Comparison of ENCODE assay signal across 11 cellular contexts in genomic region chr10:10792681-10793080, GRCh38.
A peak's percentile ranks its signal among the peaks of the same experiment; 100 is the strongest.
DNase-seq lines count a peak whose midpoint lies in the region; ATAC-seq, FAIRE-seq and TF ChIP-seq lines count a peak whose summit lies in the region.
"Had no signal": no experiment of that assay in that cellular context is flagged by ENCODE, and none has a peak within 500 bp of the region (broad histone marks: within the 10 kb centered on the region; RNA-seq: fewer than 3 reads in every experiment).

No MANE protein-coding gene starts in this region.

- intact Hi-C loops in mucosa of descending colon (cut with DNase I, micrococcal nuclease) = no loop called here

- H3K4me2 ChIP-seq in keratinocyte (ENCODE audit: control insufficient read depth, extremely low read depth, insufficient read depth, low read depth, low read length) = peak overlapping the region; percentile 86

- H3K27me3 ChIP-seq in ACC112 (ENCODE audit: insufficient read depth, low read length) = no peaks in the 10 kb centered on the region
- H3K27me3 ChIP-seq in HUES6 (ENCODE audit: control insufficient read depth, insufficient read depth, low read length) = no peaks in the 10 kb centered on the region
- no peaks in the 10 kb centered on the region for H3K27me3 ChIP-seq in bronchial epithelial cell (ENCODE audit: control insufficient read depth, insufficient read depth, low read length)
- no peaks in the 10 kb centered on the region for H3K27me3 ChIP-seq in keratinocyte (ENCODE audit: control insufficient read depth, extremely low read depth, insufficient read depth, low read length)
- H3K27me3 ChIP-seq: BLaER1 treated with 17β-estradiol and CSF1 and Interleukin-3, amounts not matched to agents 10 nM and 100 nM had no signal

- no peaks in the 10 kb centered on the region for H3K36me3 ChIP-seq in ACC112 (ENCODE audit: insufficient read depth, low read length)
- no peaks in the 10 kb centered on the region for H3K36me3 ChIP-seq in HUES6 (ENCODE audit: control insufficient read depth, insufficient read depth, low read length)
- H3K36me3 ChIP-seq in bronchial epithelial cell (ENCODE audit: control insufficient read depth, insufficient read depth, low read length) = no peaks in the 10 kb centered on the region
- H3K36me3 ChIP-seq in keratinocyte (ENCODE audit: control insufficient read depth in 2 of 2, extremely low read depth in 1 of 2, insufficient read depth in 2 of 2, low read length in 2 of 2) = peaks cover 0 to 5% of the 10 kb centered on the region in 2 experiments
- no peaks in the 10 kb centered on the region for H3K36me3 ChIP-seq in mucosa of descending colon (ENCODE audit: low read depth)
- H3K36me3 ChIP-seq: BLaER1 treated with 17β-estradiol and CSF1 and Interleukin-3, amounts not matched to agents 10 nM and 100 nM had no signal

- H3K4me1 ChIP-seq in ACC112 (ENCODE audit: control insufficient read depth, insufficient read depth, low read length, unreplicated experiment) = peaks cover 64% of the 10 kb centered on the region
- H3K4me1 ChIP-seq in HUES6 (ENCODE audit: control insufficient read depth, insufficient read depth, low read length) = peaks cover 34% of the 10 kb centered on the region
- peaks cover 67% of the 10 kb centered on the region for H3K4me1 ChIP-seq in keratinocyte (ENCODE audit: control insufficient read depth, extremely low read depth, insufficient read depth, low read length)
- no peaks in the 10 kb centered on the region for H3K4me1 ChIP-seq in mucosa of descending colon (ENCODE audit: low read depth)

- peak overlapping the region; percentile 83 for H3K27ac ChIP-seq in ACC112 (ENCODE audit: low read depth, low read length)
- peak overlapping the region; percentile 40 for H3K27ac ChIP-seq in HUES6 (ENCODE audit: low read depth, low read length)
- H3K27ac ChIP-seq in keratinocyte (ENCODE audit: control insufficient read depth, insufficient read depth, low read length) = peak overlapping the region; percentile 59
- H3K27ac ChIP-seq: BLaER1 treated with 17β-estradiol and CSF1 and Interleukin-3, amounts not matched to agents 10 nM and 100 nM had no signal

- no peaks in the 10 kb centered on the region for H4K20me1 ChIP-seq in keratinocyte (ENCODE audit: control insufficient read depth, extremely low read depth, insufficient read depth, low read length)
- H4K20me1 ChIP-seq: BLaER1 treated with 17β-estradiol and CSF1 and Interleukin-3, amounts not matched to agents 10 nM and 100 nM had no signal

- H2AFZ ChIP-seq in ACC112 (ENCODE audit: low read length, unreplicated experiment) = peak overlapping the region; percentile 7
- no peak overlapping the region for H2AFZ ChIP-seq in keratinocyte (ENCODE audit: control insufficient read depth, low read length)

- no peak for ATAC-seq in mucosa of descending colon
- ATAC-seq in HG02970 (IDR thresholded peaks at IDR 0.05; ENCODE audit: low FRiP score, unreplicated experiment) = no peak

- no peaks in the 10 kb centered on the region for H3K9me1 ChIP-seq in keratinocyte (ENCODE audit: control insufficient read depth, extremely low read depth, insufficient read depth, low read length)

- DNase-seq in bronchial epithelial cell (ENCODE audit: low read depth) (peak; percentile 81), keratinocyte (ENCODE audit: low read depth, low spot score) (no peak), SIG-M5 treated with dmso at 0.1 percent for 504 hours (lab: John Stamatoyannopoulos, UW; ENCODE audit: unreplicated experiment) (no peak), mucosa of descending colon (no peak)
- no peak for DNase-seq in activated CD4-positive, alpha-beta T cell treated with anti-CD3 and anti-CD28 coated beads for 4 hours
- DNase-seq: NCI-H1105; stimulated activated CD4-positive, alpha-beta T cell treated with anti-CD3 and anti-CD28 coated beads, Interleukin-2, amount 100 ng/mL, for 48 hours had no signal

- H3K9ac ChIP-seq in HUES6 (ENCODE audit: low read length) = no peak overlapping the region
- peak overlapping the region; percentile 63 for H3K9ac ChIP-seq in keratinocyte (ENCODE audit: control insufficient read depth, extremely low read depth, insufficient read depth, low read length)
- H3K9ac ChIP-seq: BLaER1 treated with 17β-estradiol and CSF1 and Interleukin-3, amounts not matched to agents 10 nM and 100 nM had no signal

- H3K9me3 ChIP-seq in HUES6 (ENCODE audit: control insufficient read depth, insufficient read depth, low read depth, low read length) (no peaks in the 10 kb centered on the region), keratinocyte (ENCODE audit: control insufficient read depth, low read depth, low read length) (no peaks in the 10 kb centered on the region), mucosa of descending colon (no peaks in the 10 kb centered on the region)
- H3K9me3 ChIP-seq: BLaER1 treated with 17β-estradiol and CSF1 and Interleukin-3, amounts not matched to agents 10 nM and 100 nM had no signal

- no peaks in the 10 kb centered on the region for H3K79me2 ChIP-seq in ACC112 (ENCODE audit: control insufficient read depth, insufficient read depth, low read length, unreplicated experiment)
- peaks cover 21% of the 10 kb centered on the region for H3K79me2 ChIP-seq in keratinocyte (ENCODE audit: control insufficient read depth, insufficient read depth, low read length)

- TF ChIP-seq CTCF in bronchial epithelial cell (IDR thresholded peaks at IDR 0.05; ENCODE audit: insufficient read depth, low read length, severe bottlenecking) = no peak
- no peak for TF ChIP-seq CTCF in keratinocyte (optimal IDR thresholded peaks at IDR 0.05 in 1 of 3, IDR thresholded peaks at IDR 0.05 in 1 of 3, conservative IDR thresholded peaks at IDR 0.05 in 1 of 3; ENCODE audit: extremely low read depth in 1 of 3, insufficient read depth in 2 of 3, low read length in 3 of 3)
- no peak for TF ChIP-seq CTCF in mucosa of descending colon (IDR thresholded peaks at IDR 0.05)

- dilution Hi-C loops in keratinocyte (cut with MboI; ENCODE audit: extremely low pct_ligation_motif_present, low sequenced_read_pairs) = no loop called here

- FAIRE-seq in bronchial epithelial cell (lab: Jason Lieb, UNC) = no peak
- FAIRE-seq in keratinocyte (lab: Jason Lieb, UNC) = peak; percentile 92

- H3K4me3 ChIP-seq in ACC112 (ENCODE audit: low read depth, low read length) (peak overlapping the region; percentile 2; the same call in 1 of the 2 replicates), HUES6 (ENCODE audit: low read depth, low read length) (no peak overlapping the region), bronchial epithelial cell (ENCODE audit: low read depth, low read length) (no peak overlapping the region), keratinocyte (ENCODE audit: control insufficient read depth in 2 of 3, extremely low read depth in 1 of 3, insufficient read depth in 2 of 3, low read depth in 1 of 3, low read length in 3 of 3) (peak overlapping the region; percentile 50 to 76 (median 61)), mucosa of descending colon (no peak overlapping the region)
- H3K4me3 ChIP-seq: BLaER1 treated with 17β-estradiol and CSF1 and Interleukin-3, amounts not matched to agents 10 nM and 100 nM had no signal

Comparison
In these comparisons a context has a peak if more than half of its experiments do, and no peak if none do; other contexts are left out.
1. H3K4me3 ChIP-seq: peak in ACC112 (single experiment) and keratinocyte (3 of 3); none in HUES6 (single experiment), bronchial epithelial cell (single experiment) and mucosa of descending colon (single experiment).
2. Peak in every context shown above with its lines, with median percentiles within 50 percentile points of each other: H3K27ac ChIP-seq.